ENCODE assay signal across 2 cellular contexts in the genomic region with DNA sequence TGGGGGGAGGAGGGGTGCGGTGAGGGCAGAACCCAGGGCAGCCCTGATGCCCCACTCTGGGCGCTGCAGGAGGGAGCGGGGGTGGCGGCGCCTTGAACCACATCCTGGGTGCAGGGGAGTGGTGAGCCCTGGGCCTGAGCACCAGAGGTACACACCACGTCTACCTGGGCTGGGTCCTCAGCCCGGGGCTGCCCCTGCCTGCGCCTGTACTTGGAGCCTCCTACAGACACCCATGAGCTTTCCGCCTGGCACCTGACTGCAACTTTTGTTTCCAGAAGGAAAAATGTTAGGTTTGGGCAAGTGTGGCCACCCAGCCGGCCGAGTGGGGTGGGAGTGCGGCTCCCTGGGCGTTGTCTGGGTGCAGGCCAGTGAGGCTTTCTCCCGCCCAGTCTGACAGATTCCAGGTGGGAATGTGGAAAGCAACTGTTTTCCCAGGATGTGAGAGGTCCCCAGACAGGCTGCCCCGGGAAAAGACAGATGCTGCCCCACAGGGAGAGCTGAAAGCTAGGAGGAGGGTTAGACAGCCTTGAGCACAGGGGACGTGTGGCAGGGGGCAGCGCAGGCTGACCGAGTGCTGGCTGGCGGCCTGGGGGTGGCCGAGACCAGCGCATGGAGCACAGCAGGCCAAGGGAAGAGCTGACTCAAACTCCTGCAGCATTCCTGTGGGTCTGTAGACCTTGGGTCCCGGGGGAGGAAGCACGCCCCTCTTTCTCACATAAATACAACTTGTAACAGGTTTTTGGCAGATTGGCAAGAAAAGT.
TF ChIP-seq lines count a peak whose summit lies in the region.

No MANE protein-coding gene starts in this region.

TF ChIP-seq in IMR-90, 13 proteins besides CTCF, POLR2A, EP300 and RAD21:
- peak; percentile 21; the same call in 1 of the 2 replicates for TF ChIP-seq BHLHE40 (IDR thresholded peaks at IDR 0.05; ENCODE audit: low read depth, low read length)
- TF ChIP-seq MXI1 (IDR thresholded peaks at IDR 0.05; ENCODE audit: borderline replicate concordance, low read depth, low read length), result 0 out of 2 replicates have a peak, but pooled peaks have one; percentile 23
- TF ChIP-seq, protein P1, sequence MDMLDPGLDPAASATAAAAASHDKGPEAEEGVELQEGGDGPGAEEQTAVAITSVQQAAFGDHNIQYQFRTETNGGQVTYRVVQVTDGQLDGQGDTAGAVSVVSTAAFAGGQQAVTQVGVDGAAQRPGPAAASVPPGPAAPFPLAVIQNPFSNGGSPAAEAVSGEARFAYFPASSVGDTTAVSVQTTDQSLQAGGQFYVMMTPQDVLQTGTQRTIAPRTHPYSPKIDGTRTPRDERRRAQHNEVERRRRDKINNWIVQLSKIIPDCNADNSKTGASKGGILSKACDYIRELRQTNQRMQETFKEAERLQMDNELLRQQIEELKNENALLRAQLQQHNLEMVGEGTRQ (IDR thresholded peaks at IDR 0.05; ENCODE audit: low read depth, low read length), result no peak
- TF ChIP-seq MAZ (IDR thresholded peaks at IDR 0.05; ENCODE audit: borderline replicate concordance, low read depth, low read length), result peak; percentile 28; the same call in 1 of the 2 replicates
- peak; percentile 6; the same call in 1 of the 2 replicates for TF ChIP-seq SMC3 (IDR thresholded peaks at IDR 0.05; ENCODE audit: low read depth, low read length)

TF ChIP-seq in endothelial cell of umbilical vein, 7 proteins besides CTCF, POLR2A, EP300 and RAD21:
- TF ChIP-seq MYC (IDR thresholded peaks at IDR 0.05; ENCODE audit: low read depth, low read length), result no peak
- no peak for TF ChIP-seq GATA2 (IDR thresholded peaks at IDR 0.05; ENCODE audit: insufficient read depth, insufficient read length, low read depth, low read length)
- TF ChIP-seq, protein P2, sequence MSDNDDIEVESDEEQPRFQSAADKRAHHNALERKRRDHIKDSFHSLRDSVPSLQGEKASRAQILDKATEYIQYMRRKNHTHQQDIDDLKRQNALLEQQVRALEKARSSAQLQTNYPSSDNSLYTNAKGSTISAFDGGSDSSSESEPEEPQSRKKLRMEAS (IDR thresholded peaks at IDR 0.05; ENCODE audit: insufficient read depth, insufficient read length), result no peak
- TF ChIP-seq EZH2 (IDR thresholded peaks at IDR 0.05; ENCODE audit: borderline replicate concordance, low read depth, low read length, severe bottlenecking), result no peak
- TF ChIP-seq JUN (IDR thresholded peaks at IDR 0.05; ENCODE audit: borderline replicate concordance, insufficient read depth, insufficient read length, low read depth), result no peak
- TF ChIP-seq POLR2AphosphoS5 (IDR thresholded peaks at IDR 0.05; ENCODE audit: insufficient read depth, low read depth, low read length), result no peak
- TF ChIP-seq FOS (IDR thresholded peaks at IDR 0.05; ENCODE audit: borderline replicate concordance, insufficient read depth, low read length), result no peak
